1 cellular context compared by ENCODE assay signal in genomic region chr4:140109626-140110213, GRCh38.
TF ChIP-seq lines count a peak whose summit lies in the region.

No MANE protein-coding gene starts in this region.

TF ChIP-seq in HepG2, 621 proteins besides CTCF, POLR2A, EP300 and RAD21:
- TF ChIP-seq SNAPC2 (CRISPR knock-in tag; IDR thresholded peaks at IDR 0.05) (no peak), ATF3 (CRISPR knock-in tag; IDR thresholded peaks at IDR 0.05) (no peak), CCAR2 (optimal IDR thresholded peaks at IDR 0.05; ENCODE audit: low read depth, low read length) (no peak), RFX1 (IDR thresholded peaks at IDR 0.05) (peak; percentile 48; the same call in 1 of the 2 replicates), RFX3 (CRISPR knock-in tag; IDR thresholded peaks at IDR 0.05) (0 out of 2 replicates have a peak, but pooled peaks have one; percentile 27), ZFX (CRISPR knock-in tag; IDR thresholded peaks at IDR 0.05; ENCODE audit: low read depth) (no peak), HNF1A (IDR thresholded peaks at IDR 0.05; ENCODE audit: low read depth) (no peak), HNF1A (CRISPR knock-in tag; IDR thresholded peaks at IDR 0.05; ENCODE audit: borderline replicate concordance) (no peak)
